ENCODE assay signal across 9 cellular contexts in genomic region chr2:119678021-119678656, GRCh38. TPM values are rescaled to one million over a fixed set of nuclear protein-coding genes. Genes with fewer than 3 reads are reported as not detected.
DNase-seq lines count a peak whose midpoint lies in the region; ATAC-seq and TF ChIP-seq lines count a peak whose summit lies in the region.
"Had no signal": no experiment of that assay in that cellular context is flagged by ENCODE, and none has a peak within 500 bp of the region (broad histone marks: within the 10 kb centered on the region; RNA-seq: fewer than 3 reads in every experiment).

No MANE protein-coding gene starts in this region.

- H3K4me1 ChIP-seq in right lobe of liver (peaks cover 0 to 8% (median 3%) of the 10 kb centered on the region in 4 donors), prostate gland (replicated peaks) (no peaks in the 10 kb centered on the region)

- TF ChIP-seq POLR2A in right lobe of liver (IDR thresholded peaks at IDR 0.05) = no peak
- TF ChIP-seq POLR2A in prostate gland (IDR thresholded peaks at IDR 0.05) = no peak

- no peaks in the 10 kb centered on the region for H3K27me3 ChIP-seq in right lobe of liver
- H3K27me3 ChIP-seq in prostate gland (replicated peaks; ENCODE audit: insufficient read depth) = no peaks in the 10 kb centered on the region

- WGBS in right lobe of liver (ENCODE audit: insufficient coverage, low coverage, low lambda C conversion rate, missing lambda C conversion rate) = 18% methylated on average over 17 of the region's 19 CpGs
- 62% methylated on average over 19 of the region's 19 CpGs for WGBS in prostate gland

- intact Hi-C loops in right lobe of liver (cut with DNase I) = no loop called here
- intact Hi-C loops in prostate gland (cut with DNase I) = no loop called here

- H3K36me3 ChIP-seq in right lobe of liver (peaks cover 0 to 12% (median 4%) of the 10 kb centered on the region in 4 donors), prostate gland (no peaks in the 10 kb centered on the region)

- H3K27ac ChIP-seq in right lobe of liver = peak overlapping the region in 2 of 3 donors; percentile 52 to 78
- no peak overlapping the region for H3K27ac ChIP-seq in prostate gland
- H3K27ac ChIP-seq: SK-N-MC had no signal

- ATAC-seq in right lobe of liver (peak; percentile 59 to 68 (median 64)), HG03460 (IDR thresholded peaks at IDR 0.05; ENCODE audit: unreplicated experiment) (no peak)

- TF ChIP-seq CTCF in right lobe of liver (IDR thresholded peaks at IDR 0.05) (no peak), prostate gland (IDR thresholded peaks at IDR 0.05) (no peak)

- H3K4me3 ChIP-seq in right lobe of liver = peak overlapping the region in 2 of 3 donors; percentile 23 to 40
- peak overlapping the region in 1 of 2 donors; percentile 79 for H3K4me3 ChIP-seq in prostate gland

- DNase-seq in COLO668 (lab: John Stamatoyannopoulos, UW; ENCODE audit: unreplicated experiment) (peak; percentile 88), NCI-H2081 treated with DMSO at 0.1 percent for 48 hours (lab: John Stamatoyannopoulos, UW) (peak; percentile 14), right lobe of liver (peak; percentile 39 to 67 (median 64)), prostate gland (ENCODE audit: low spot score) (no peak), MV-4-11 (lab: John Stamatoyannopoulos, UW) (no peak)
- peak; percentile 61 for DNase-seq in activated CD8-positive, alpha-beta memory T cell treated with anti-CD3 and anti-CD28 coated beads for 24 hours
- no peak for DNase-seq in stimulated activated CD4-positive, alpha-beta T cell treated with anti-CD3 and anti-CD28 coated beads, Interleukin-2, amount 100 ng/mL, for 24 hours

- no peaks in the 10 kb centered on the region for H3K9me3 ChIP-seq in right lobe of liver
- H3K9me3 ChIP-seq in prostate gland = no peaks in the 10 kb centered on the region

RNA-seq across cellular contexts. Expression of gene TMEM177, which starts 0.9 kb away (rescaled TPM):
- 10 to 100 TPM; 12.9 to 27.0 (median 17.9) TPM for total RNA-seq in right lobe of liver
- 10 to 100 TPM; 17.6 to 24.6 TPM for total RNA-seq in prostate gland

Comparison
In these comparisons a context has a peak if more than half of its experiments do, and no peak if none do; other contexts are left out.
1. DNase-seq: peak in COLO668 (single experiment), NCI-H2081 treated with DMSO at 0.1 percent for 48 hours (single experiment), activated CD8-positive, alpha-beta memory T cell treated with anti-CD3 and anti-CD28 coated beads for 24 hours (single experiment) and right lobe of liver (3 of 3); none in prostate gland (single experiment), MV-4-11 (single experiment) and stimulated activated CD4-positive, alpha-beta T cell treated with anti-CD3 and anti-CD28 coated beads, Interleukin-2, amount 100 ng/mL, for 24 hours (0 of 2).
2. H3K27ac ChIP-seq: peak in right lobe of liver (2 of 3); none in prostate gland (0 of 2).